In genomic region chr6:26670558-26670957, GRCh38 we compare ENCODE assay signal across 2 cellular contexts. TPM values are rescaled to one million over a fixed set of nuclear protein-coding genes. Genes with fewer than 3 reads are reported as not detected.
A peak's percentile ranks its signal among the peaks of the same experiment; 100 is the strongest.
DNase-seq lines count a peak whose midpoint lies in the region; ATAC-seq, FAIRE-seq and TF ChIP-seq lines count a peak whose summit lies in the region.
"Not testable (repeated sequence)": the region's sequence is repeated elsewhere in the genome, so short reads cannot be mapped to it uniquely, and the experiment has no call there.

No MANE protein-coding gene starts in this region.

- not testable (repeated sequence) for H3K27ac ChIP-seq in HepG2 (ENCODE audit: extremely low read length, insufficient read depth, low read length)

- not testable (repeated sequence) for ATAC-seq in HepG2

- not testable (repeated sequence) for BruUV-seq in HepG2 (replicated peaks; lab: Mats Ljungman, UMichigan)

- not testable (repeated sequence) for H2AFZ ChIP-seq in HepG2 (ENCODE audit: low read length)

- FAIRE-seq in HepG2 (lab: Jason Lieb, UNC) = not testable (repeated sequence)
- FAIRE-seq in urothelium cell line (lab: Jason Lieb, UNC) = peak; percentile 63

- CTCF ChIA-PET in HepG2 (lab: Yijun Ruan, JAX; ENCODE audit: low intra/inter-chr PET ratio, low total read pairs) = not testable (repeated sequence)

- H3K9me3 ChIP-seq in HepG2 (ENCODE audit: low read length) = not testable (repeated sequence)

- H3K4me3 ChIP-seq in HepG2 (replicated peaks in 1 of 3; ENCODE audit: insufficient read depth in 1 of 3, low read depth in 2 of 3, low read length in 3 of 3) = not testable (repeated sequence)

- TF ChIP-seq CTCF in HepG2 (CRISPR knock-in tag; IDR thresholded peaks at IDR 0.05) = not testable (repeated sequence)

- 9% methylated on average over 7 of the region's 7 CpGs for WGBS in HepG2 (ENCODE audit: low lambda C conversion rate)

- not testable (repeated sequence) for TF ChIP-seq POLR2A in HepG2 (IDR thresholded peaks at IDR 0.05; ENCODE audit: insufficient read depth in 1 of 2, low read depth in 2 of 2, low read length in 2 of 2)

- TF ChIP-seq EP300 in HepG2 (IDR thresholded peaks at IDR 0.05; ENCODE audit: low read depth in 2 of 2, low read length in 2 of 2); HepG2 (CRISPR knock-in tag; IDR thresholded peaks at IDR 0.05; ENCODE audit: borderline replicate concordance): not testable (repeated sequence)

- not testable (repeated sequence) for H3K9ac ChIP-seq in HepG2 (ENCODE audit: insufficient read depth, low read depth, low read length)

- POLR2A ChIA-PET in HepG2 (lab: Yijun Ruan, JAX) = not testable (repeated sequence)

- H3K36me3 ChIP-seq in HepG2 (replicated peaks in 1 of 2; ENCODE audit: control insufficient read depth in 1 of 2, insufficient read depth in 2 of 2, low read length in 2 of 2) = not testable (repeated sequence)

- not testable (repeated sequence) for H4K20me1 ChIP-seq in HepG2 (ENCODE audit: insufficient read depth, low read length)

- not testable (repeated sequence) for H3K4me2 ChIP-seq in HepG2 (ENCODE audit: low read depth, low read length)

- in situ Hi-C loops in HepG2 (cut with HindIII; ENCODE audit: extremely low pct_ligation_motif_present, low pct_unique_long_range_greater_than_20kb) = not testable (repeated sequence)

- not testable (repeated sequence) for DNase-seq in HepG2 (ENCODE audit: low spot score); urothelium cell line (ENCODE audit: low spot score)

- H3K79me2 ChIP-seq in HepG2 (ENCODE audit: insufficient read depth, low read length) = not testable (repeated sequence)

- intact Hi-C loops in HepG2 (cut with micrococcal nuclease; ENCODE audit: unreplicated experiment) = not testable (repeated sequence)

- not testable (repeated sequence) for H3K4me1 ChIP-seq in HepG2 (ENCODE audit: insufficient read depth, low read length)

- not testable (repeated sequence) for H3K27me3 ChIP-seq in HepG2 (ENCODE audit: control insufficient read depth in 1 of 2, insufficient read depth in 2 of 2, low read length in 2 of 2)

- TF ChIP-seq RAD21 in HepG2 (CRISPR knock-in tag; IDR thresholded peaks at IDR 0.05) = not testable (repeated sequence)

TF ChIP-seq in HepG2, 621 proteins besides CTCF, POLR2A, EP300 and RAD21:
- TF ChIP-seq MNT (IDR thresholded peaks at IDR 0.05) = peak; percentile 95

RNA-seq across cellular contexts. Expression of gene ZNF322, which starts 11.0 kb away (rescaled TPM):
- 22.8 and 35.0 TPM in 2 replicates for total RNA-seq in HepG2 (2016; rRNA removed; fragmentation: Illumina TruSeq; extraction: Trizol)
- 2.0 and 2.8 TPM in 2 replicates for total RNA-seq in HepG2 (2016; cell fraction: cytosol; rRNA removed; fragmentation: Illumina TruSeq; extraction: Trizol; ENCODE audit: low read depth)
- 22.8 and 33.7 TPM in 2 replicates for total RNA-seq in HepG2 (2016; cell fraction: insoluble cytoplasmic fraction; rRNA removed; fragmentation: Illumina TruSeq; extraction: Trizol)
- total RNA-seq in HepG2 (2016; cell fraction: membrane; rRNA removed; fragmentation: Illumina TruSeq; extraction: Trizol) = 10.6 and 11.6 TPM in 2 replicates
- 23.7 and 24.9 TPM in 2 replicates for total RNA-seq in HepG2 (2016; cell fraction: nucleus; rRNA removed; fragmentation: Illumina TruSeq; extraction: Trizol)
- polyA plus RNA-seq in HepG2 (2011; rRNA removed) = 8.3 and 8.5 TPM in 2 replicates
- polyA plus RNA-seq in HepG2 (2011; cell fraction: cytosol; rRNA removed) = 3.0 and 5.0 TPM in 2 replicates
- polyA plus RNA-seq in HepG2 (2011; cell fraction: nucleus; rRNA removed) = 11.1 and 13.3 TPM in 2 replicates
- 12.5 and 13.2 TPM in 2 replicates for polyA plus RNA-seq in HepG2 (2012)
- polyA plus RNA-seq in HepG2 (2016; cell fraction: cytosol; fragmentation: Illumina TruSeq; extraction: Trizol; ENCODE audit: low read depth) = 0.60 and 0.61 TPM in 2 replicates
- polyA plus RNA-seq in HepG2 (2016; cell fraction: insoluble cytoplasmic fraction; fragmentation: Illumina TruSeq; extraction: Trizol; ENCODE audit: low read depth) = 15.9 and 18.7 TPM in 2 replicates
- polyA plus RNA-seq in HepG2 (2016; cell fraction: membrane; fragmentation: Illumina TruSeq; extraction: Trizol; ENCODE audit: low read depth) = 2.9 and 3.1 TPM in 2 replicates
- 20.1 and 21.2 TPM in 2 replicates for polyA plus RNA-seq in HepG2 (2016; cell fraction: nucleus; fragmentation: Illumina TruSeq; extraction: Trizol; ENCODE audit: insufficient read depth, low read depth)
- 19.1 and 26.3 TPM in 2 replicates for polyA minus RNA-seq in HepG2 (2011; rRNA and poly(A)+ RNA removed; ENCODE audit: low replicate concordance)
- polyA minus RNA-seq in HepG2 (2011; cell fraction: cytosol; rRNA and poly(A)+ RNA removed) = 9.1 and 11.3 TPM in 2 replicates
- polyA minus RNA-seq in HepG2 (2011; cell fraction: nucleus; rRNA and poly(A)+ RNA removed) = 35.5 and 35.9 TPM in 2 replicates
